Comparison of ENCODE assay signal across 8 cellular contexts in genomic region chr9:79570449-79571308, GRCh38. TPM values are rescaled to one million over a fixed set of nuclear protein-coding genes. Genes with fewer than 3 reads are reported as not detected.
DNase-seq lines count a peak whose midpoint lies in the region; ATAC-seq and TF ChIP-seq lines count a peak whose summit lies in the region.

No MANE protein-coding gene starts in this region.

- H3K27ac ChIP-seq in MM.1S (ENCODE audit: low read length): peak overlapping the region; percentile 59; the same call in 1 of the 2 replicates

- ATAC-seq in natural killer cell (no peak), GM21619 (IDR thresholded peaks at IDR 0.05; ENCODE audit: unreplicated experiment) (no peak), HG03159 (IDR thresholded peaks at IDR 0.05; ENCODE audit: unreplicated experiment) (no peak)

- H3K9me2 ChIP-seq in MM.1S (replicated peaks; ENCODE audit: insufficient read depth, low read length): no peaks in the 10 kb centered on the region

- peak overlapping the region; percentile 65 for H3K9ac ChIP-seq in MM.1S (ENCODE audit: low read length)

- peaks cover 22% of the 10 kb centered on the region for H3K4me1 ChIP-seq in MM.1S (ENCODE audit: low read length)

- H3K9me3 ChIP-seq in MM.1S (replicated peaks; ENCODE audit: insufficient read depth, low read length): no peaks in the 10 kb centered on the region

- peak; percentile 49 for DNase-seq in GDM1 (lab: John Stamatoyannopoulos, UW)
- DNase-seq in MM.1S: peak; percentile 15
- DNase-seq in activated T-cell treated with anti-CD3 and anti-CD28 coated beads for 4 hours: peak; percentile 29
- peak; percentile 45 for DNase-seq in fibroblast of gingiva (ENCODE audit: low read depth)
- peak; percentile 30 for DNase-seq in natural killer cell
- DNase-seq in type B pancreatic cell (ENCODE audit: extremely low spot score, unreplicated experiment): peak; percentile 78

- H3K27me3 Mint-ChIP-seq in natural killer cell (ENCODE audit: low read depth in 2 of 2) (peaks cover 4 to 17% of the 10 kb centered on the region in 2 donors), type B pancreatic cell (peaks cover 39% of the 10 kb centered on the region)

- H3K4me1 Mint-ChIP-seq in natural killer cell: peaks cover 28 to 29% of the 10 kb centered on the region in 2 donors
- H3K4me1 Mint-ChIP-seq in type B pancreatic cell (ENCODE audit: unreplicated experiment): peaks cover 15% of the 10 kb centered on the region

- peaks cover 22% of the 10 kb centered on the region for H3F3A ChIP-seq in MM.1S (ENCODE audit: insufficient read depth, low read length)

- intact Hi-C loops in natural killer cell (cut with micrococcal nuclease): loop anchor here (1.0 to 10.0 kb wide), 3 partner anchors 54 to 314 kb away; no protein-coding TSS in a partner anchor

- H3K36me3 Mint-ChIP-seq in natural killer cell (peaks cover 7% of the 10 kb centered on the region), type B pancreatic cell (peaks cover 7% of the 10 kb centered on the region)

- no peaks in the 10 kb centered on the region; the same call in 1 of the 2 replicates for H3K27me3 ChIP-seq in MM.1S (replicated peaks; ENCODE audit: insufficient read depth, low read length)

- H3K79me2 ChIP-seq in MM.1S (ENCODE audit: low read length): no peaks in the 10 kb centered on the region

- peak overlapping the region; percentile 85 for H3K4me3 ChIP-seq in MM.1S (ENCODE audit: low read length)

- no peaks in the 10 kb centered on the region for H3K36me3 ChIP-seq in MM.1S (replicated peaks; ENCODE audit: insufficient read depth, low read length)

- H3K4me2 ChIP-seq in MM.1S (ENCODE audit: low read depth, low read length): peak overlapping the region; percentile 90

- no peaks in the 10 kb centered on the region for H3K9me3 Mint-ChIP-seq in natural killer cell
- H3K9me3 Mint-ChIP-seq in type B pancreatic cell: no peaks in the 10 kb centered on the region

- H2AFZ ChIP-seq in MM.1S (ENCODE audit: low read length): peak overlapping the region; percentile 86

- H3K4me3 Mint-ChIP-seq in natural killer cell (peak overlapping the region; percentile 85), type B pancreatic cell (no peak overlapping the region)

- H3K27ac Mint-ChIP-seq in natural killer cell: peak overlapping the region in 1 of 2 donors; percentile 25
- H3K27ac Mint-ChIP-seq in type B pancreatic cell: peak overlapping the region; percentile 75

- H4K20me1 ChIP-seq in MM.1S (ENCODE audit: insufficient read depth, low read length): no peaks in the 10 kb centered on the region

- no peak for TF ChIP-seq CTCF in MM.1S (IDR thresholded peaks at IDR 0.05; ENCODE audit: low read length)
- TF ChIP-seq CTCF in natural killer cell (IDR thresholded peaks at IDR 0.05): no peak
- TF ChIP-seq CTCF in type B pancreatic cell (conservative IDR thresholded peaks at IDR 0.05): no peak

RNA-seq across cellular contexts. Expression of gene TLE4, which starts 1.1 kb away (rescaled TPM):
- total RNA-seq in natural killer cell: 100 to 1,000 TPM; 214 to 240 (median 220) TPM
- total RNA-seq in type B pancreatic cell (ENCODE audit: low replicate concordance): 77.7 and 83.5 TPM in 2 replicates

Comparison
In these comparisons a context has a peak if more than half of its experiments do, and no peak if none do; other contexts are left out.
1. DNase-seq: peak in every context shown above with its lines; median percentile 78 in type B pancreatic cell; 49 in GDM1; 45 in fibroblast of gingiva; 30 in natural killer cell; 29 in activated T-cell treated with anti-CD3 and anti-CD28 coated beads for 4 hours; 15 in MM.1S.